23 cellular contexts compared by ENCODE assay signal in the genomic region with DNA sequence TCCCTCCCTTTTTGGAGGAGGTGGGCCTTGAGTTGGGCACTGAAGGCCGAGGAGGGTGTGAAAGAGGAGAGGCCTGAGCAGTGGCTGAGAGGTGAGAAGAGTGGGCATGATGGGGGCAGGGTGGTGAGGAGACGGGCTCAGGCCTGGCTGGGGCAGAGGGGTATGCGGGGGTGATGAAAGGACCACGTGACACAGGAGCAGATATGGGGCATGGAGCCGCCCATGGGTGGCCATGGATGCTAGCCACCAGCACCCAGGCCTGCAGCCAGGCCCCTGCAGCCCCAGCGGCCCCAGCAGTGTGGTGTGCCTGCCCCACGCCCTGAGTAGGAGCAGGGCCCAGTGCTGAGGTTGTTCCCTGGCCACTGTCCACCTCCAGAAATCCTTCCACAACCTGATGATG.
"Had no signal": no experiment of that assay in that cellular context is flagged by ENCODE, and none has a peak within 500 bp of the region (broad histone marks: within the 10 kb centered on the region; RNA-seq: fewer than 3 reads in every experiment).

No MANE protein-coding gene starts in this region.

- DNase-seq: activated CD8-positive, alpha-beta memory T cell treated with anti-CD3 and anti-CD28 coated beads, Interleukin-2, amount 10 ng/mL, durations not matched to agents 7 days and 5 days; activated naive CD4-positive, alpha-beta T cell treated with Interleukin-2 at 50 U/mL for 16 hours; anterior cingulate cortex; body of pancreas; erythroblast; foreskin keratinocyte; naive thymus-derived CD4-positive, alpha-beta T cell; retina; spleen; stimulated activated CD4-positive, alpha-beta T cell treated with anti-CD3 and anti-CD28 coated beads, Interleukin-4, amount 100 ng/mL, for 24 hours; T1000 had no signal

- H3K27me3 ChIP-seq: body of pancreas, cardiac muscle cell, foreskin keratinocyte, left lung, spleen, suprapubic skin, tibial nerve had no signal

- H3K9me3 ChIP-seq: body of pancreas, left lung, spleen, suprapubic skin, tibial nerve had no signal

- H3K27ac ChIP-seq: body of pancreas, cardiac muscle cell, foreskin keratinocyte, left lung, spleen, suprapubic skin had no signal

- H3K36me3 ChIP-seq: cardiac muscle cell had no signal

- H3K4me3 Mint-ChIP-seq: activated CD8-positive, alpha-beta memory T cell treated with anti-CD3 and anti-CD28 coated beads, Interleukin-2, amount 10 ng/mL, durations not matched to agents 7 days and 5 days; naive thymus-derived CD4-positive, alpha-beta T cell; neural crest cell; stimulated activated naive CD8-positive, alpha-beta T cell treated with anti-CD3 and anti-CD28 coated beads, Interleukin-15, Interleukin-2, amounts not matched to agents 100 ng/mL and 50 ng/mL, for 24 hours; T-helper 1 cell treated with Interleukin-12 subunit alpha and Interleukin-12 subunit beta and Interleukin-4 antibody, amounts not matched to agents 30 μg/mL and 1 μg/mL, for 36 hours; WTC11 had no signal

- H3K27me3 Mint-ChIP-seq: activated CD8-positive, alpha-beta memory T cell treated with anti-CD3 and anti-CD28 coated beads, Interleukin-2, amount 10 ng/mL, durations not matched to agents 7 days and 5 days; naive thymus-derived CD4-positive, alpha-beta T cell; progenitor cell of endocrine pancreas; stimulated activated naive CD8-positive, alpha-beta T cell treated with anti-CD3 and anti-CD28 coated beads, Interleukin-15, Interleukin-2, amounts not matched to agents 100 ng/mL and 50 ng/mL, for 24 hours had no signal

- H3K9me3 Mint-ChIP-seq: naive thymus-derived CD4-positive, alpha-beta T cell; neural crest cell; stimulated activated naive CD8-positive, alpha-beta T cell treated with anti-CD3 and anti-CD28 coated beads, Interleukin-15, Interleukin-2, amounts not matched to agents 100 ng/mL and 50 ng/mL, for 24 hours; T-helper 1 cell treated with Interleukin-12 subunit alpha and Interleukin-12 subunit beta and Interleukin-4 antibody, amounts not matched to agents 30 μg/mL and 1 μg/mL, for 36 hours; WTC11 had no signal

- H3K4me1 ChIP-seq: body of pancreas, foreskin keratinocyte, left lung, suprapubic skin had no signal

- H3K27ac Mint-ChIP-seq: activated CD8-positive, alpha-beta memory T cell treated with anti-CD3 and anti-CD28 coated beads, Interleukin-2, amount 10 ng/mL, durations not matched to agents 7 days and 5 days; progenitor cell of endocrine pancreas; stimulated activated naive CD8-positive, alpha-beta T cell treated with anti-CD3 and anti-CD28 coated beads, Interleukin-15, Interleukin-2, amounts not matched to agents 100 ng/mL and 50 ng/mL, for 24 hours; T-helper 1 cell treated with Interleukin-12 subunit alpha and Interleukin-12 subunit beta and Interleukin-4 antibody, amounts not matched to agents 30 μg/mL and 1 μg/mL, for 36 hours; WTC11 had no signal

- H3K4me1 Mint-ChIP-seq: WTC11 had no signal

- ATAC-seq: activated CD8-positive, alpha-beta memory T cell treated with anti-CD3 and anti-CD28 coated beads, Interleukin-2, amount 10 ng/mL, durations not matched to agents 7 days and 5 days; body of pancreas; foreskin keratinocyte; left lung; naive thymus-derived CD4-positive, alpha-beta T cell; WTC11 had no signal

- H3K4me3 ChIP-seq: body of pancreas, cardiac muscle cell, left lung, lung, spleen, suprapubic skin, tibial nerve had no signal

- FAIRE-seq: endometrium, urothelium cell line had no signal
